In the genomic region with DNA sequence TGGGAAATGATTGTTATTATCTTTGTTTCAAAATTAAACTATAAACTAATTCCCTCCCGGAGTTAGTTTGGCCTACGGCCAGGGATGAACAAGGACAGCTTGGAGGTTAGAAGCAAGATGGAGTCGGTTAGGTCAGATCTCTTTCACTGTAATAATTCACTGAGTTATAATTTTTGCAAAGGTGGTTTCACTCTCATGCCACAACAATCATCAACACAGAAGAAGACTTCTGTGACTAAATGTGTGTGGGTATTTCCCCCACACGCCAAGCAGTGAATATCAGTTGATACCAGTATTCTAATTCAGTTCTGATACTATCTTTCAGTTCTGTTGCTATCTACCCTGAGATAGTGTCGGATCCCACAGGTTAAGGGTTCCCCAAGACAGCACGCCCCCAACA, we compare ENCODE assay signal across 11 cellular contexts.
DNase-seq lines count a peak whose midpoint lies in the region; ATAC-seq and TF ChIP-seq lines count a peak whose summit lies in the region.
"Had no signal": no experiment of that assay in that cellular context is flagged by ENCODE, and none has a peak within 500 bp of the region (broad histone marks: within the 10 kb centered on the region; RNA-seq: fewer than 3 reads in every experiment).

No MANE protein-coding gene starts in this region.

- ATAC-seq in GM21619 (IDR thresholded peaks at IDR 0.05; ENCODE audit: unreplicated experiment) (peak; percentile 63), HG03342 (IDR thresholded peaks at IDR 0.05; ENCODE audit: unreplicated experiment) (peak; percentile 51)
- ATAC-seq: A549, HCT116 had no signal

- intact Hi-C loops in activated CD4-positive, alpha-beta T cell treated with anti-CD3 and anti-CD28 coated beads, Interleukin-2, amount 10 ng/mL, durations not matched to agents 24 days and 14 days (cut with micrococcal nuclease) = loop anchor here (2.0 to 10.0 kb wide), 6 partner anchors 81 to 557 kb away; a partner anchor contains a TSS

- no peak overlapping the region for H3K4me3 Mint-ChIP-seq in activated CD4-positive, alpha-beta T cell treated with anti-CD3 and anti-CD28 coated beads, Interleukin-2, amount 10 ng/mL, durations not matched to agents 24 days and 14 days

- H3K9me3 Mint-ChIP-seq in activated CD4-positive, alpha-beta T cell treated with anti-CD3 and anti-CD28 coated beads, Interleukin-2, amount 10 ng/mL, durations not matched to agents 24 days and 14 days = peaks cover 18% of the 10 kb centered on the region

- no peak for TF ChIP-seq CTCF in WERI-Rb-1 (IDR thresholded peaks at IDR 0.05; ENCODE audit: low read depth, low read length)

- no peaks in the 10 kb centered on the region for H3K36me3 ChIP-seq in WERI-Rb-1

- peaks cover 29% of the 10 kb centered on the region for H3K4me1 Mint-ChIP-seq in activated CD4-positive, alpha-beta T cell treated with anti-CD3 and anti-CD28 coated beads, Interleukin-2, amount 10 ng/mL, durations not matched to agents 24 days and 14 days

- H3K27me3 ChIP-seq in WERI-Rb-1 (ENCODE audit: insufficient read depth, low read depth, severe bottlenecking) = peaks cover 46% of the 10 kb centered on the region

- H3K4me3 ChIP-seq in WERI-Rb-1 (ENCODE audit: low read depth, low read length) = no peak overlapping the region
- H3K4me3 ChIP-seq: A549 had no signal

- no peak overlapping the region for H3K27ac ChIP-seq in WERI-Rb-1
- H3K27ac ChIP-seq: A549 had no signal

- peak overlapping the region; percentile 23 for H3K27ac Mint-ChIP-seq in activated CD4-positive, alpha-beta T cell treated with anti-CD3 and anti-CD28 coated beads, Interleukin-2, amount 10 ng/mL, durations not matched to agents 24 days and 14 days

- peak; percentile 55 for DNase-seq in activated CD4-positive, alpha-beta T cell treated with anti-CD3 and anti-CD28 coated beads, Interleukin-2, amount 10 ng/mL, durations not matched to agents 24 days and 14 days
- no peak for DNase-seq in activated CD4-positive, alpha-beta T cell treated with anti-CD3 and anti-CD28 coated beads, Interleukin-2, amount 50 U/mL, for 1 hour
- DNase-seq in stimulated activated CD4-positive, alpha-beta T cell treated with anti-CD3 and anti-CD28 coated beads, Interleukin-4, amount 100 ng/mL, for 24 hours = peak; percentile 26
- DNase-seq in glomerular visceral epithelial cell (ENCODE audit: extremely low spot score) = no peak
- DNase-seq in WERI-Rb-1 = no peak
- no peak for DNase-seq in NCI-H1092 (lab: John Stamatoyannopoulos, UW)
- DNase-seq: T-helper 9 cell had no signal

- H3K36me3 Mint-ChIP-seq in activated CD4-positive, alpha-beta T cell treated with anti-CD3 and anti-CD28 coated beads, Interleukin-2, amount 10 ng/mL, durations not matched to agents 24 days and 14 days (ENCODE audit: low read depth) = no peaks in the 10 kb centered on the region

- H3K9me3 ChIP-seq in WERI-Rb-1 (ENCODE audit: severe bottlenecking) = no peaks in the 10 kb centered on the region
- H3K9me3 ChIP-seq: A549 had no signal

- H3K27me3 Mint-ChIP-seq in activated CD4-positive, alpha-beta T cell treated with anti-CD3 and anti-CD28 coated beads, Interleukin-2, amount 10 ng/mL, durations not matched to agents 24 days and 14 days = peaks cover 19% of the 10 kb centered on the region

Comparison
In these comparisons a context has a peak if more than half of its experiments do, and no peak if none do; other contexts are left out.
1. DNase-seq: peak in activated CD4-positive, alpha-beta T cell treated with anti-CD3 and anti-CD28 coated beads, Interleukin-2, amount 10 ng/mL, durations not matched to agents 24 days and 14 days (single experiment) and stimulated activated CD4-positive, alpha-beta T cell treated with anti-CD3 and anti-CD28 coated beads, Interleukin-4, amount 100 ng/mL, for 24 hours (single experiment); none in activated CD4-positive, alpha-beta T cell treated with anti-CD3 and anti-CD28 coated beads, Interleukin-2, amount 50 U/mL, for 1 hour (single experiment), glomerular visceral epithelial cell (single experiment), WERI-Rb-1 (single experiment) and NCI-H1092 (single experiment).